Comparison of ENCODE assay signal across 8 cellular contexts in the genomic region with DNA sequence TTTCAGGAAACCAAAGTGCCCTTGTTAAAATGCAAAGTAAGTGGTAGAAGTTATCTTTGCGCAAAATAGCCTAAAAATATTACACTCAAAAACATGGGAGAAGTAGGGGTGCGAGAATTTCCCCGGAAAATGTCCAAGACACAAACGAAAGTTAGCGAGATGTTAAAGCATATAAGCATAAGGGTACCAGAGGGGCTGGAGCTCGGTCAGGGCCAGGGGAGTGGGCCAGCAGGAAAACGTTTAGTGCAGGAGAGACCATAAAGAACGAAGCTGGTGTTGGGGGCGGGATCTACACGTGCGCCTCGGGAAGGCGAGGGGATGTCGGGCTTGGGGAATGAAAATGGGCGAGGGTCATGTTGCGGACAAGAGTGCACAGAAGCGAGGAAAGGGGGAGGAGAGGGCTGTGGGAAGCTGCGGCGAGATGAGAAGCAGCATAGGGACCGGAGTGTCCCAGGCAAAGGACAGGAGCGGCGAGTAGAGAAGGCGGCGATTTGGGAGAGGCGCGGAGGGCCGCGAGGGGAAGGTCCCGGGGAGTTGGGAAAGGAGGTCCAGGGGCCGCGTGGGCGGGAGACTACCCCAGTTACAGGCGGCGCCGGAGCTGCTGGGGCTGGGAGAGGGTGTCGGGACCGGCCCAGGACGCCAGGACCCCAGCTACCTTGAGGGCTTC. TPM values are rescaled to one million over a fixed set of nuclear protein-coding genes. Genes with fewer than 3 reads are reported as not detected.
DNase-seq lines count a peak whose midpoint lies in the region; ATAC-seq, FAIRE-seq and TF ChIP-seq lines count a peak whose summit lies in the region.

No MANE protein-coding gene starts in this region.

- H3K27ac ChIP-seq in esophagus muscularis mucosa (replicated peaks in 1 of 4) (peak overlapping the region; percentile 71 to 84 (median 77)), urinary bladder (ENCODE audit: low read depth) (no peak overlapping the region)
- peak overlapping the region; percentile 89 for H3K27ac ChIP-seq in naive thymus-derived CD4-positive, alpha-beta T cell (ENCODE audit: low read depth, low read length)

- H3K36me3 Mint-ChIP-seq in T-cell, result peaks cover 20% of the 10 kb centered on the region
- H3K36me3 Mint-ChIP-seq in naive thymus-derived CD4-positive, alpha-beta T cell, result peaks cover 5 to 32% (median 12%) of the 10 kb centered on the region in 5 donors

- no peaks in the 10 kb centered on the region for H3K9me3 Mint-ChIP-seq in T-cell
- no peaks in the 10 kb centered on the region for H3K9me3 Mint-ChIP-seq in naive thymus-derived CD4-positive, alpha-beta T cell

- H3K4me1 Mint-ChIP-seq in T-cell, result peaks cover 36 to 47% (median 39%) of the 10 kb centered on the region in 3 donors
- H3K4me1 Mint-ChIP-seq in naive thymus-derived CD4-positive, alpha-beta T cell, result peaks cover 21 to 62% (median 41%) of the 10 kb centered on the region in 7 donors

- no peak for FAIRE-seq in D721Med (lab: Jason Lieb, UNC)

- H3K27ac Mint-ChIP-seq in T-cell, result peak overlapping the region; percentile 63 to 69
- peak overlapping the region; percentile 65 to 94 (median 92) for H3K27ac Mint-ChIP-seq in naive thymus-derived CD4-positive, alpha-beta T cell

- TF ChIP-seq EP300 in esophagus muscularis mucosa (IDR thresholded peaks at IDR 0.05), result no peak

- intact Hi-C loops in esophagus muscularis mucosa (cut with DNase I), result no loop called here
- intact Hi-C loops in naive thymus-derived CD4-positive, alpha-beta T cell (cut with micrococcal nuclease), result loop anchor here (1.0 to 10.0 kb wide), 6 partner anchors 120 to 563 kb away; a partner anchor contains a TSS

- H3K4me1 ChIP-seq in esophagus muscularis mucosa (peaks cover 23 to 35% (median 32%) of the 10 kb centered on the region in 4 donors), urinary bladder (ENCODE audit: insufficient read depth) (no peaks in the 10 kb centered on the region)
- peaks cover 20 to 21% of the 10 kb centered on the region in 2 donors for H3K4me1 ChIP-seq in naive thymus-derived CD4-positive, alpha-beta T cell (ENCODE audit: control insufficient read depth in 2 of 2, insufficient read depth in 2 of 2, low read length in 2 of 2)

- H3K4me3 ChIP-seq in esophagus muscularis mucosa (peak overlapping the region; percentile 70 to 96 (median 83)), urinary bladder (ENCODE audit: low read depth, low read length) (peak overlapping the region; percentile 88)
- H3K4me3 ChIP-seq in naive thymus-derived CD4-positive, alpha-beta T cell (ENCODE audit: low read length), result peak overlapping the region; percentile 77

- TF ChIP-seq POLR2A in esophagus muscularis mucosa (IDR thresholded peaks at IDR 0.05; ENCODE audit: low read depth), result no peak

- ATAC-seq in GM18909 (IDR thresholded peaks at IDR 0.05; ENCODE audit: poor library complexity, unreplicated experiment), result peak; percentile 12
- ATAC-seq in T-cell (replicated peaks in 1 of 4), result no peak
- no peak for ATAC-seq in naive thymus-derived CD4-positive, alpha-beta T cell

- H3K27me3 ChIP-seq in esophagus muscularis mucosa, result no peaks in the 10 kb centered on the region
- H3K27me3 ChIP-seq in naive thymus-derived CD4-positive, alpha-beta T cell (ENCODE audit: control insufficient read depth in 2 of 2, insufficient read depth in 2 of 2, low read length in 2 of 2), result no peaks in the 10 kb centered on the region

- POLR2A ChIA-PET in T-cell (lab: Charles Lee), result interaction anchor here (0.6 kb wide), 2 partner anchors 71 to 145 kb away, joined by 3 to 4 read pairs; no protein-coding TSS in a partner anchor
- POLR2A ChIA-PET in naive thymus-derived CD4-positive, alpha-beta T cell (lab: Charles Lee), result interaction anchor here (0.6 to 1.2 kb wide), 4 partner anchors 10 to 148 kb away, joined by 3 to 5 read pairs (median 3); a partner anchor contains a TSS

- CTCF ChIA-PET in T-cell (lab: Charles Lee), result no interaction called here
- CTCF ChIA-PET in naive thymus-derived CD4-positive, alpha-beta T cell (lab: Charles Lee), result no interaction called here

- H3K36me3 ChIP-seq in esophagus muscularis mucosa (peaks cover 17 to 32% (median 24%) of the 10 kb centered on the region in 4 donors), urinary bladder (ENCODE audit: insufficient read depth) (no peaks in the 10 kb centered on the region)
- peaks cover 0 to 38% (median 6%) of the 10 kb centered on the region in 3 experiments for H3K36me3 ChIP-seq in naive thymus-derived CD4-positive, alpha-beta T cell (ENCODE audit: control insufficient read depth in 2 of 3, insufficient read depth in 3 of 3, low read length in 3 of 3)

- DNase-seq in AG08396 (ENCODE audit: low spot score) (peak; percentile 48), HuH-7.5 (ENCODE audit: low spot score) (peak; percentile 29), T-cell (peak in 2 of 34 experiments; percentile 1 to 3), esophagus muscularis mucosa (ENCODE audit: extremely low spot score) (peak; percentile 92), D721Med (ENCODE audit: insufficient read length, low spot score) (no peak)
- DNase-seq in naive thymus-derived CD4-positive, alpha-beta T cell, result peak in 4 of 9 donors; percentile 0 to 71 (median 2)

- TF ChIP-seq CTCF in esophagus muscularis mucosa (IDR thresholded peaks at IDR 0.05) (no peak), D721Med (IDR thresholded peaks at IDR 0.05; ENCODE audit: insufficient read depth, missing control alignments) (no peak)

- H3K27me3 Mint-ChIP-seq in T-cell, result no peaks in the 10 kb centered on the region
- no peaks in the 10 kb centered on the region for H3K27me3 Mint-ChIP-seq in naive thymus-derived CD4-positive, alpha-beta T cell

- under 1% methylated on average over 38 of the region's 38 CpGs for WGBS in esophagus muscularis mucosa
- WGBS in urinary bladder, result under 1% methylated on average over 38 of the region's 38 CpGs

- H3K4me3 Mint-ChIP-seq in T-cell, result peak overlapping the region; percentile 93 to 95 (median 94)
- peak overlapping the region; percentile 90 to 100 (median 98) for H3K4me3 Mint-ChIP-seq in naive thymus-derived CD4-positive, alpha-beta T cell

- no peaks in the 10 kb centered on the region for H3K9me3 ChIP-seq in esophagus muscularis mucosa
- no peaks in the 10 kb centered on the region for H3K9me3 ChIP-seq in naive thymus-derived CD4-positive, alpha-beta T cell (ENCODE audit: control insufficient read depth in 2 of 3, low read length in 3 of 3)

RNA-seq across cellular contexts. Expression of a gene that starts 0.6 kb away (rescaled TPM):
- 10 to 100 TPM; 48.2 to 51.4 (median 50.3) TPM for total RNA-seq in T-cell
- total RNA-seq in esophagus muscularis mucosa, result 10 to 100 TPM; 12.5 to 17.1 (median 15.7) TPM
- total RNA-seq in naive thymus-derived CD4-positive, alpha-beta T cell, result 100 to 1,000 TPM in 1 of 5 experiments, 10 to 100 TPM in 4; 35.0 to 107 (median 41.9) TPM
- 10 to 100 TPM in 1 of 2 donors, 1 to 10 TPM in 1; 9.3 to 10.2 TPM for polyA plus RNA-seq in naive thymus-derived CD4-positive, alpha-beta T cell
- 23.8 TPM for total RNA-seq in urinary bladder
- polyA plus RNA-seq in urinary bladder, result 12.6 TPM

RNA-seq across cellular contexts. Expression of a gene that starts 0.7 kb away (rescaled TPM):
- total RNA-seq in T-cell (10 to 100 TPM; 14.4 to 38.5 (median 25.6) TPM), esophagus muscularis mucosa (1 to 10 TPM; 6.1 to 9.6 (median 7.7) TPM), urinary bladder (16.8 TPM)
- total RNA-seq in naive thymus-derived CD4-positive, alpha-beta T cell, result 10 to 100 TPM in 4 of 5 experiments, 1 to 10 TPM in 1; 9.1 to 65.6 (median 19.3) TPM
- 10 to 100 TPM in 1 of 2 donors, 1 to 10 TPM in 1; 7.4 to 16.8 TPM for polyA plus RNA-seq in naive thymus-derived CD4-positive, alpha-beta T cell
- 5.7 TPM for polyA plus RNA-seq in urinary bladder

RNA-seq across cellular contexts. Expression of a gene that starts 53.8 kb away (rescaled TPM):
- total RNA-seq in T-cell (10 to 100 TPM; 58.4 to 87.0 (median 75.2) TPM), esophagus muscularis mucosa (10 to 100 TPM; 28.2 to 31.0 (median 30.0) TPM), urinary bladder (36.3 TPM)
- total RNA-seq in naive thymus-derived CD4-positive, alpha-beta T cell, result 10 to 100 TPM; 55.0 to 94.7 (median 72.0) TPM
- 1 to 10 TPM; 3.2 TPM for polyA plus RNA-seq in naive thymus-derived CD4-positive, alpha-beta T cell
- 40.4 TPM for polyA plus RNA-seq in urinary bladder

RNA-seq across cellular contexts. Expression of a gene that starts 58.3 kb away (rescaled TPM):
- 10 to 100 TPM; 42.3 to 49.8 (median 46.1) TPM for total RNA-seq in T-cell
- 10 to 100 TPM in 3 of 4 donors, 1 to 10 TPM in 1; 9.1 to 30.3 (median 17.6) TPM for total RNA-seq in esophagus muscularis mucosa
- total RNA-seq in naive thymus-derived CD4-positive, alpha-beta T cell, result 10 to 100 TPM; 36.3 to 61.1 (median 40.9) TPM
- 10 to 100 TPM; 13.1 to 29.2 TPM for polyA plus RNA-seq in naive thymus-derived CD4-positive, alpha-beta T cell
- total RNA-seq in urinary bladder, result 29.4 TPM
- 36.9 TPM for polyA plus RNA-seq in urinary bladder

RNA-seq across cellular contexts. Expression of a gene that starts 58.5 kb away (rescaled TPM):
- total RNA-seq in T-cell (10 to 100 TPM; 43.7 to 85.0 (median 80.0) TPM), esophagus muscularis mucosa (10 to 100 TPM; 73.6 to 96.9 (median 84.9) TPM), urinary bladder (54.9 TPM)
- 10 to 100 TPM; 54.4 to 75.9 (median 67.3) TPM for total RNA-seq in naive thymus-derived CD4-positive, alpha-beta T cell
- polyA plus RNA-seq in naive thymus-derived CD4-positive, alpha-beta T cell, result 10 to 100 TPM; 68.3 to 74.5 TPM
- 118 TPM for polyA plus RNA-seq in urinary bladder
